13 cellular contexts compared by ENCODE assay signal in the genomic region with DNA sequence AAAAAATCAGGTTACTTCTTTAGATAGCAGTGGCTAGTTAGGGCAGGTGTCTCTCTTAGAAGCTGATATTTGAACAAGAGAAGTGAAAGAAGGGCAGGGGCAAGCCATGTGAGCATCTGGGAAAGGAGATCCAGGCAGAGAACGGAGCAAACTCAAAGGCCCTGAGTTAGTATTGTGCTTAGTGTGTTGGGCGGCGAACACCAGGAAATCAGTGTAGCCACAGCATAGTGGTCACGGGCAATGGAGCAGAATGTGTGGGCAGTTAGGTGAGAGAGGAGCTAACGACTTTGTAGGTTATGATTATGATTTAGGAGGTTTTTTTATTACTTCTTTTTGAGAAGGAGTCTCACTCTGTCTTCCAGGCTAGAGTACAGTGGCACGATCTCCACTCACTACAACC.
DNase-seq lines count a peak whose midpoint lies in the region; ATAC-seq and FAIRE-seq lines count a peak whose summit lies in the region.
"Had no signal": no experiment of that assay in that cellular context is flagged by ENCODE, and none has a peak within 500 bp of the region (broad histone marks: within the 10 kb centered on the region; RNA-seq: fewer than 3 reads in every experiment).

No MANE protein-coding gene starts in this region.

- H3K27me3 Mint-ChIP-seq in naive B cell = no peaks in the 10 kb centered on the region
- no peaks in the 10 kb centered on the region for H3K27me3 Mint-ChIP-seq in naive thymus-derived CD8-positive, alpha-beta T cell

- peak overlapping the region; percentile 21 to 96 (median 66) for H3K27ac Mint-ChIP-seq in naive B cell
- peak overlapping the region in 5 of 10 donors; percentile 23 to 68 (median 44) for H3K27ac Mint-ChIP-seq in naive thymus-derived CD8-positive, alpha-beta T cell

- peaks cover 5 to 20% of the 10 kb centered on the region in 2 donors for H3K36me3 Mint-ChIP-seq in naive B cell
- peaks cover 0 to 47% (median 1%) of the 10 kb centered on the region in 3 donors for H3K36me3 Mint-ChIP-seq in naive thymus-derived CD8-positive, alpha-beta T cell

- no peak for DNase-seq in GM18507 (ENCODE audit: extremely low spot score, insufficient read length, low read depth)
- no peak for DNase-seq in naive B cell
- DNase-seq in stimulated activated naive CD4-positive, alpha-beta T cell (lab: John Stamatoyannopoulos, UW) = no peak
- DNase-seq in naive thymus-derived CD8-positive, alpha-beta T cell = no peak
- no peak for DNase-seq in mesenteric fat pad (ENCODE audit: low spot score)
- DNase-seq: NCI-H1105 treated with DMSO at 0.1 percent for 48 hours, SHP77, sigmoid colon, testis had no signal

- H3K4me3 Mint-ChIP-seq in naive B cell = peak overlapping the region in 5 of 8 donors; percentile 0 to 57 (median 48)
- no peak overlapping the region for H3K4me3 Mint-ChIP-seq in naive thymus-derived CD8-positive, alpha-beta T cell
- H3K4me3 Mint-ChIP-seq: neural progenitor cell had no signal

- ATAC-seq in GM21360 (IDR thresholded peaks at IDR 0.05; ENCODE audit: unreplicated experiment) (peak; percentile 72), HG03097 (IDR thresholded peaks at IDR 0.05; ENCODE audit: low FRiP score, unreplicated experiment) (peak; percentile 70), naive B cell (ENCODE audit: low read depth in 2 of 2) (peak; percentile 58 to 65)
- ATAC-seq in naive thymus-derived CD8-positive, alpha-beta T cell = no peak
- ATAC-seq: esophagus mucosa had no signal

- no peaks in the 10 kb centered on the region for H3K9me3 Mint-ChIP-seq in naive B cell
- no peaks in the 10 kb centered on the region for H3K9me3 Mint-ChIP-seq in naive thymus-derived CD8-positive, alpha-beta T cell
- H3K9me3 Mint-ChIP-seq: neural progenitor cell had no signal

- H3K4me1 Mint-ChIP-seq in naive B cell = peaks cover 44 to 66% (median 61%) of the 10 kb centered on the region in 3 donors
- peaks cover 24 to 37% (median 31%) of the 10 kb centered on the region in 4 donors for H3K4me1 Mint-ChIP-seq in naive thymus-derived CD8-positive, alpha-beta T cell

- peak; percentile 74 for FAIRE-seq in GM18507 (lab: Jason Lieb, UNC)

- POLR2A ChIA-PET in naive thymus-derived CD8-positive, alpha-beta T cell (lab: Charles Lee) = no interaction called here

Comparison
In these comparisons a context has a peak if more than half of its experiments do, and no peak if none do; other contexts are left out.
1. ATAC-seq: peak in GM21360 (single experiment), HG03097 (single experiment) and naive B cell (2 of 2); none in naive thymus-derived CD8-positive, alpha-beta T cell (0 of 2).
2. H3K4me3 Mint-ChIP-seq: peak in naive B cell (5 of 8); none in naive thymus-derived CD8-positive, alpha-beta T cell (0 of 10).